In the genomic region with DNA sequence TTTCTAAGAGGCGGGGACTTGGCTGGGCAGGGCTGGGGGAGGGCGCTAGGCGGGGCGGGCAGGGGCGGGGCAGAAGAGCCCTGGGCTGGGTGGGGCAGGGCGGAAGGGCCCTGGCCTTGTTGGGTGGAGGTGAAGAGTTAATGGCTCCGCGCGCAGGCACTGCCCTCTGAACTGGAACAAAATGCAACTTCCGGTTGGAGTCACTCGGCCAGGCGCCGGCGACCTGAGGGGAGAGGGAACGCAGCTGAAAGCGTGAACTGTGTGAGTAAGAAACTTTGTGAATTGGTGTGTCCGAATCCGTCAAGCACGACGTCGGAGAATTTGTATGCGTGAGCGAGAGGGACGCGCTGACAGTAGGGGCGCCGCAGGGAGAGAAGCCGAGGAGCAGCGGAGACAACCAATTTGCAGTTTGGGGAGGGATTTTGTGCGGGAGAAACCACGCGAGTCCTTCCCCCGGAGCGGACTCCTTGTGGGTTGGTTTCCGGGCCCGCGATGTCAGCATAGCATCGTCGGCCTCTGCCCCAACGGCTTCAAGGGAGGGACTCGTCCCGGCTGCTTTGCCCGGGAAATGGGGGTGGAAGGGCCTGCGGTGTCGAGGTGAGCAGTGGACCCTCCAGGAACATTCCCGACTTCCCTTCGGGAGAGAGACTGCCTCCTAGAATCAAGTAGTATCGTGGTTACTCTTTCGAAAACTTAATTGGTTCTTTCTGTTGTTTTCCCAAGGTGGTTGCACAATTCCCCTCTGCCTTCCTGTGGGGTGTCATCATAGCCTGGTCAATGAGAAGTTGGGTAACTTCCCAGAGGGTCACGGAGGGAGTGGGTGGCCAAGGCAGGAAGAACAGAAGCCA, we compare ENCODE assay signal across 8 cellular contexts. TPM values are rescaled to one million over a fixed set of nuclear protein-coding genes. Genes with fewer than 3 reads are reported as not detected.
DNase-seq lines count a peak whose midpoint lies in the region; ATAC-seq, FAIRE-seq and TF ChIP-seq lines count a peak whose summit lies in the region.

A gene with protein sequence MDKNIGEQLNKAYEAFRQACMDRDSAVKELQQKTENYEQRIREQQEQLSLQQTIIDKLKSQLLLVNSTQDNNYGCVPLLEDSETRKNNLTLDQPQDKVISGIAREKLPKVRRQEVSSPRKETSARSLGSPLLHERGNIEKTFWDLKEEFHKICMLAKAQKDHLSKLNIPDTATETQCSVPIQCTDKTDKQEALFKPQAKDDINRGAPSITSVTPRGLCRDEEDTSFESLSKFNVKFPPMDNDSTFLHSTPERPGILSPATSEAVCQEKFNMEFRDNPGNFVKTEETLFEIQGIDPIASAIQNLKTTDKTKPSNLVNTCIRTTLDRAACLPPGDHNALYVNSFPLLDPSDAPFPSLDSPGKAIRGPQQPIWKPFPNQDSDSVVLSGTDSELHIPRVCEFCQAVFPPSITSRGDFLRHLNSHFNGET (plus strand): TSS at position 203 of the 848 bp plus-strand sequence. CDS start 19,235 bp downstream, outside the sequence.

- FAIRE-seq in endothelial cell of umbilical vein (lab: Jason Lieb, UNC) = peak; percentile 64

- BruUV-seq in Calu3 (replicated peaks; lab: Mats Ljungman, UMichigan) (TSS peak; percentile 98), endothelial cell of umbilical vein (replicated peaks; lab: Mats Ljungman, UMichigan) (TSS peak; percentile 99)

- H3K9ac ChIP-seq in HUES6 (ENCODE audit: low read length) (peak within 1 kb of the TSS; percentile 98), OCI-LY3 (ENCODE audit: low read length) (peak within 1 kb of the TSS; percentile 97), endothelial cell of umbilical vein (replicated peaks; ENCODE audit: extremely low read depth, insufficient read depth, low read length) (peak within 1 kb of the TSS; percentile 87)

- no peaks in the 10 kb centered on the region for H3K27me3 ChIP-seq in HUES6 (ENCODE audit: control insufficient read depth, insufficient read depth, low read length)
- H3K27me3 ChIP-seq in OCI-LY3 (ENCODE audit: low read depth, low read length) = no peaks in the 10 kb centered on the region
- no peaks in the 10 kb centered on the region for H3K27me3 ChIP-seq in endothelial cell of umbilical vein (ENCODE audit: control insufficient read depth in 2 of 2, insufficient read depth in 2 of 2, low read length in 2 of 2)

- H3K27ac Mint-ChIP-seq in Calu3 (ENCODE audit: unreplicated experiment) = peak within 1 kb of the TSS; percentile 95

- dilution Hi-C loops in endothelial cell of umbilical vein (cut with MboI; ENCODE audit: extremely low pct_ligation_motif_present, low sequenced_read_pairs) = no loop called here

- TF ChIP-seq POLR2A in endothelial cell of umbilical vein (IDR thresholded peaks at IDR 0.05; ENCODE audit: low read depth, low read length) = peak; percentile 90

- H3K4me3 ChIP-seq in HUES6 (ENCODE audit: low read depth, low read length) (peak within 1 kb of the TSS; percentile 95), OCI-LY3 (ENCODE audit: low read length) (peak within 1 kb of the TSS; percentile 94), endothelial cell of umbilical vein (replicated peaks in 1 of 3; ENCODE audit: insufficient read depth in 1 of 3, low read depth in 1 of 3, low read length in 3 of 3) (peak within 1 kb of the TSS; percentile 30 to 89 (median 50))

- H3K4me1 Mint-ChIP-seq in Calu3 (ENCODE audit: low read depth, unreplicated experiment) = peaks cover 18% of the 10 kb centered on the region

- peaks cover 56% of the 10 kb centered on the region for H4K20me1 ChIP-seq in OCI-LY3 (ENCODE audit: insufficient read depth, low read length)
- no peaks in the 10 kb centered on the region for H4K20me1 ChIP-seq in endothelial cell of umbilical vein (replicated peaks; ENCODE audit: control insufficient read depth, extremely low read depth, insufficient read depth, low read length)

- peaks cover 37% of the 10 kb centered on the region for H3K36me3 Mint-ChIP-seq in Calu3 (ENCODE audit: insufficient read depth, unreplicated experiment)

- ATAC-seq in GM21423 (IDR thresholded peaks at IDR 0.05; ENCODE audit: unreplicated experiment) = peak; percentile 93

- H3K9me3 ChIP-seq in HUES6 (ENCODE audit: control insufficient read depth, insufficient read depth, low read depth, low read length) = no peaks in the 10 kb centered on the region
- no peaks in the 10 kb centered on the region for H3K9me3 ChIP-seq in OCI-LY3 (ENCODE audit: insufficient read depth, low read length)
- no peaks in the 10 kb centered on the region for H3K9me3 ChIP-seq in endothelial cell of umbilical vein (replicated peaks; ENCODE audit: control insufficient read depth, insufficient read depth, low read length)

- peak; percentile 87 for DNase-seq in Calu3
- peak; percentile 92 for DNase-seq in activated CD8-positive, alpha-beta memory T cell treated with anti-CD3 and anti-CD28 coated beads, Interleukin-2, amount 50 U/mL, for 48 hours
- peak; percentile 84 for DNase-seq in endothelial cell of umbilical vein (ENCODE audit: low read depth, low spot score)
- DNase-seq in middle frontal gyrus (ENCODE audit: extremely low spot score, low spot score) = peak; percentile 69
- peak; percentile 79 to 81 for DNase-seq in stimulated activated CD8-positive, alpha-beta memory T cell treated with anti-CD3 and anti-CD28 coated beads, Interleukin-2, amount 100 ng/mL, for 48 hours (ENCODE audit: low read depth in 2 of 2)

- H3K27ac ChIP-seq in HUES6 (ENCODE audit: low read depth, low read length) (peak within 1 kb of the TSS; percentile 79), OCI-LY3 (ENCODE audit: low read length) (peak within 1 kb of the TSS; percentile 94), endothelial cell of umbilical vein (ENCODE audit: insufficient read depth, low read depth, low read length) (peak within 1 kb of the TSS; percentile 75)

- peak within 1 kb of the TSS; percentile 90 for H3K4me3 Mint-ChIP-seq in Calu3 (ENCODE audit: low read depth, unreplicated experiment)

- no peak within 1 kb of the TSS for H2AFZ ChIP-seq in OCI-LY3 (ENCODE audit: low read depth, low read length)
- H2AFZ ChIP-seq in endothelial cell of umbilical vein (ENCODE audit: low read depth, low read length) = peak within 1 kb of the TSS; percentile 62

- H3K4me1 ChIP-seq in HUES6 (ENCODE audit: control insufficient read depth, insufficient read depth, low read length) (0 out of 2 replicates have a peak, but pooled peaks cover 7% of the 10 kb centered on the region), OCI-LY3 (ENCODE audit: low read length) (peaks cover 51% of the 10 kb centered on the region), endothelial cell of umbilical vein (ENCODE audit: control insufficient read depth, extremely low read depth, insufficient read depth, low read length) (peaks cover 18% of the 10 kb centered on the region)

- POLR2A ChIA-PET in endothelial cell of umbilical vein (lab: Charles Lee) = no interaction called here

- peaks cover 98% of the 10 kb centered on the region for H3K79me2 ChIP-seq in OCI-LY3 (ENCODE audit: low read length)
- peaks cover 38% of the 10 kb centered on the region for H3K79me2 ChIP-seq in endothelial cell of umbilical vein (ENCODE audit: control insufficient read depth, insufficient read depth, low read length)

- TF ChIP-seq CTCF in Calu3 (IDR thresholded peaks at IDR 0.05; ENCODE audit: unreplicated experiment) (no peak), OCI-LY3 (IDR thresholded peaks at IDR 0.05; ENCODE audit: low read depth, low read length) (no peak), endothelial cell of umbilical vein (IDR thresholded peaks at IDR 0.05; ENCODE audit: extremely low read depth in 1 of 2, insufficient read depth in 1 of 2, low read depth in 1 of 2, low read length in 2 of 2) (no peak)

- H3K4me2 ChIP-seq in OCI-LY3 (ENCODE audit: low read length) (peak within 1 kb of the TSS; percentile 90), endothelial cell of umbilical vein (ENCODE audit: insufficient read depth, low read length) (peak within 1 kb of the TSS; percentile 85)

- H3K9me1 ChIP-seq in endothelial cell of umbilical vein (replicated peaks; ENCODE audit: control insufficient read depth, extremely low read depth, insufficient read depth, low read length) = no peaks in the 10 kb centered on the region

- H3K27me3 Mint-ChIP-seq in Calu3 (ENCODE audit: unreplicated experiment) = no peaks in the 10 kb centered on the region

- intact Hi-C loops in Calu3 (cut with micrococcal nuclease; ENCODE audit: unreplicated experiment) (loop anchor here (2.0 kb wide), 1 partner anchor 26 kb away; no protein-coding TSS in a partner anchor), endothelial cell of umbilical vein (cut with micrococcal nuclease) (loop anchor here (1.0 to 5.0 kb wide), 4 partner anchors 25 to 97 kb away; no protein-coding TSS in a partner anchor)

- no peaks in the 10 kb centered on the region for H3K9me3 Mint-ChIP-seq in Calu3 (ENCODE audit: low read depth, unreplicated experiment)

- H3K36me3 ChIP-seq in HUES6 (ENCODE audit: control insufficient read depth, insufficient read depth, low read length) = peaks cover 19% of the 10 kb centered on the region
- H3K36me3 ChIP-seq in OCI-LY3 (replicated peaks; ENCODE audit: low read depth, low read length) = peaks cover 49% of the 10 kb centered on the region
- H3K36me3 ChIP-seq in endothelial cell of umbilical vein (ENCODE audit: control insufficient read depth in 2 of 2, extremely low read depth in 1 of 2, insufficient read depth in 2 of 2, low read length in 2 of 2) = peaks cover 0 to 3% of the 10 kb centered on the region in 2 experiments

- CTCF ChIA-PET in Calu3 (lab: Charles Lee) = no interaction called here
- CTCF ChIA-PET in endothelial cell of umbilical vein (lab: Charles Lee) = interaction anchor here (2.2 kb wide), 1 partner anchor 97 kb away, joined by 12 read pairs; no protein-coding TSS in a partner anchor

TF ChIP-seq in endothelial cell of umbilical vein, 7 proteins besides CTCF, POLR2A, EP300 and RAD21:
- TF ChIP-seq POLR2AphosphoS5 (IDR thresholded peaks at IDR 0.05; ENCODE audit: insufficient read depth, low read depth, low read length) = peak; percentile 86
- TF ChIP-seq GATA2 (IDR thresholded peaks at IDR 0.05; ENCODE audit: insufficient read depth, insufficient read length, low read depth, low read length) = no peak
- TF ChIP-seq JUN (IDR thresholded peaks at IDR 0.05; ENCODE audit: borderline replicate concordance, insufficient read depth, insufficient read length, low read depth) = no peak
- no peak for TF ChIP-seq EZH2 (IDR thresholded peaks at IDR 0.05; ENCODE audit: borderline replicate concordance, low read depth, low read length, severe bottlenecking)
- no peak for TF ChIP-seq MYC (IDR thresholded peaks at IDR 0.05; ENCODE audit: low read depth, low read length)

RNA-seq across cellular contexts. Expression of the gene that starts here (rescaled TPM):
- total RNA-seq in Calu3 (2022) = 81.3 and 85.4 TPM in 2 replicates
- total RNA-seq in endothelial cell of umbilical vein = 83.2 and 88.2 TPM in 2 replicates
- 30.5 and 33.3 TPM in 2 replicates for polyA plus RNA-seq in endothelial cell of umbilical vein
- polyA plus RNA-seq in endothelial cell of umbilical vein (2011; cell fraction: cytosol; rRNA removed) = 45.6 and 55.5 TPM in 2 replicates
- polyA plus RNA-seq in endothelial cell of umbilical vein (2011; cell fraction: nucleus; rRNA removed) = 85.4 and 95.5 TPM in 2 replicates
- polyA plus RNA-seq in endothelial cell of umbilical vein (2012) = 70.3 and 113 TPM in 2 replicates
- 36.8 and 37.6 TPM in 2 replicates for polyA minus RNA-seq in endothelial cell of umbilical vein
- 9.1 TPM for polyA minus RNA-seq in endothelial cell of umbilical vein (2011; cell fraction: cytosol; rRNA and poly(A)+ RNA removed)
- polyA minus RNA-seq in endothelial cell of umbilical vein (2011; cell fraction: nucleus; rRNA and poly(A)+ RNA removed) = 234 and 271 TPM in 2 replicates

Comparison
In these comparisons a context has a peak if more than half of its experiments do, and no peak if none do; other contexts are left out.
1. Peak in every context shown above with its lines: DNase-seq, ATAC-seq, H3K4me3 ChIP-seq and H3K27ac ChIP-seq.